ENCODE assay signal across 8 cellular contexts in genomic region chr20:33653218-33653899, GRCh38. TPM values are rescaled to one million over a fixed set of nuclear protein-coding genes. Genes with fewer than 3 reads are reported as not detected.
DNase-seq lines count a peak whose midpoint lies in the region; ATAC-seq lines count a peak whose summit lies in the region.

No MANE protein-coding gene starts in this region.

- intact Hi-C loops in Right ventricle myocardium superior (cut with DNase I) = loop anchor here (5.0 kb wide), 1 partner anchor 191 kb away; no protein-coding TSS in a partner anchor

- H3K27ac Mint-ChIP-seq in activated naive CD4-positive, alpha-beta T cell treated with anti-CD3 and anti-CD28 coated beads, Interleukin-2, amount 50 U/mL, for 72 hours = peak overlapping the region; percentile 74 to 97

- no peaks in the 10 kb centered on the region for H3K36me3 Mint-ChIP-seq in activated naive CD4-positive, alpha-beta T cell treated with anti-CD3 and anti-CD28 coated beads, Interleukin-2, amount 50 U/mL, for 72 hours

- DNase-seq in DMS53 (lab: John Stamatoyannopoulos, UW) = peak; percentile 93
- peak in 42 of 76 experiments; percentile 10 to 57 (median 30) for DNase-seq in HUDEP-2 (lab: John Stamatoyannopoulos, UW; ENCODE audit: unreplicated experiment in 76 of 76)
- peak; percentile 24 for DNase-seq in NOMO-1 treated with DMSO at 0.1 percent for 48 hours (lab: John Stamatoyannopoulos, UW; ENCODE audit: unreplicated experiment)
- DNase-seq in activated naive CD4-positive, alpha-beta T cell treated with anti-CD3 and anti-CD28 coated beads, Interleukin-2, amount 50 U/mL, for 72 hours (ENCODE audit: low spot score in 2 of 2) = peak in 1 of 2 donors; percentile 54
- no peak for DNase-seq in Right ventricle myocardium superior
- DNase-seq in pons (ENCODE audit: low spot score) = peak; percentile 69
- no peak for DNase-seq in GF-D8 (lab: John Stamatoyannopoulos, UW)

- ATAC-seq in activated naive CD4-positive, alpha-beta T cell treated with anti-CD3 and anti-CD28 coated beads, Interleukin-2, amount 50 U/mL, for 72 hours = peak; percentile 11 to 47
- ATAC-seq in Right ventricle myocardium superior (ENCODE audit: poor library complexity) (peak; percentile 68), GM21390 (IDR thresholded peaks at IDR 0.05; ENCODE audit: unreplicated experiment) (no peak)

- no peaks in the 10 kb centered on the region for H3K9me3 Mint-ChIP-seq in activated naive CD4-positive, alpha-beta T cell treated with anti-CD3 and anti-CD28 coated beads, Interleukin-2, amount 50 U/mL, for 72 hours

RNA-seq across cellular contexts. Expression of gene C20orf144, which starts 8.8 kb away (rescaled TPM):
- under 1 TPM; 0.23 to 0.43 TPM for total RNA-seq in activated naive CD4-positive, alpha-beta T cell treated with anti-CD3 and anti-CD28 coated beads, Interleukin-2, amount 50 U/mL, for 72 hours
- not detected for total RNA-seq in Right ventricle myocardium superior

RNA-seq across cellular contexts. Expression of gene ACTL10, which starts 13.4 kb away (rescaled TPM):
- 1 to 10 TPM; 1.2 to 2.4 TPM for total RNA-seq in activated naive CD4-positive, alpha-beta T cell treated with anti-CD3 and anti-CD28 coated beads, Interleukin-2, amount 50 U/mL, for 72 hours
- 0.22 TPM for total RNA-seq in Right ventricle myocardium superior

RNA-seq across cellular contexts. Expression of gene NECAB3, which starts 20.9 kb away (rescaled TPM):
- 10 to 100 TPM; 24.5 to 43.0 TPM for total RNA-seq in activated naive CD4-positive, alpha-beta T cell treated with anti-CD3 and anti-CD28 coated beads, Interleukin-2, amount 50 U/mL, for 72 hours
- total RNA-seq in Right ventricle myocardium superior = 69.4 TPM

RNA-seq across cellular contexts. Expression of gene E2F1, which starts 32.8 kb away (rescaled TPM):
- 10 to 100 TPM; 62.4 to 76.4 TPM for total RNA-seq in activated naive CD4-positive, alpha-beta T cell treated with anti-CD3 and anti-CD28 coated beads, Interleukin-2, amount 50 U/mL, for 72 hours
- 1.1 TPM for total RNA-seq in Right ventricle myocardium superior

Comparison
In these comparisons a context has a peak if more than half of its experiments do, and no peak if none do; other contexts are left out.
1. DNase-seq: peak in DMS53 (single experiment), HUDEP-2 (42 of 76), NOMO-1 treated with DMSO at 0.1 percent for 48 hours (single experiment) and pons (single experiment); none in Right ventricle myocardium superior (single experiment) and GF-D8 (single experiment).